Comparison of ENCODE assay signal across 28 cellular contexts in the genomic region with DNA sequence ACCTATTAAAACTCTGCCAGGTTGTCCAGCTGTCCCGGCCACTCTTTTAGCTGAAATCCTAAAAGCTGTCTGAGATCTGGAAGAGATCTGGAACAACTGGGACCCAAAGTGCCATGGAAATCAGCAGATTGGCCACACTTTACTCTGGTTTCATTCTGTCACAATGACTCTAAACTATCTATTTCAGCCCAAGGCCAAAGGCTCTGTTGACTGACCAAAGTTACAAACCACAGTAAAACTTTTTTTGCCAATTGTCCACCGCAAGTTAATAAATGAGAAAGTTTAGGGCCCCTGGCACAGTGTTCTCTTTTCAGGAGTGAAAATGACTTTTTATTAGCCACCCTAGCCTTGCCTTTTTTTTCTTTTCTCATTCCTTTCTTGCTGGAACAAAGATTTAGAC.
"Had no signal": no experiment of that assay in that cellular context is flagged by ENCODE, and none has a peak within 500 bp of the region (broad histone marks: within the 10 kb centered on the region; RNA-seq: fewer than 3 reads in every experiment).

No MANE protein-coding gene starts in this region.

- H3K4me3 Mint-ChIP-seq: activated CD4-positive, alpha-beta T cell treated with anti-CD3 and anti-CD28 coated beads, Interleukin-2, amount 10 ng/mL, durations not matched to agents 7 days and 5 days; activated CD8-positive, alpha-beta T cell treated with anti-CD3 and anti-CD28 coated beads for 36 hours; activated T-helper 1 cell treated with anti-CD3 and anti-CD28 coated beads, Interleukin-12 subunit alpha, Interleukin-12 subunit beta, Interleukin-2, Interleukin-4 antibody, amounts not matched to agents 30 ng/mL and 10 ng/mL and 1 ng/mL, durations not matched to agents 14 hours and 24 hours and 36 hours; mesothelial cell of epicardium; natural killer cell; stimulated activated naive CD8-positive, alpha-beta T cell treated with anti-CD3 and anti-CD28 coated beads, Interleukin-15, amount 100 ng/mL, for 72 hours had no signal

- ATAC-seq: activated CD8-positive, alpha-beta T cell treated with anti-CD3 and anti-CD28 coated beads for 36 hours; activated naive CD4-positive, alpha-beta T cell treated with anti-CD3 and anti-CD28 coated beads, Interleukin-2, amount 50 U/mL, for 72 hours; heart right ventricle; natural killer cell; psoas muscle; right cardiac atrium; stimulated activated naive CD8-positive, alpha-beta T cell treated with anti-CD3 and anti-CD28 coated beads, Interleukin-15, amount 100 ng/mL, for 72 hours had no signal

- H3K27me3 ChIP-seq: breast epithelium, esophagus squamous epithelium, heart right ventricle, neutrophil, ovary, suprapubic skin, transverse colon had no signal

- H3K4me3 ChIP-seq: breast epithelium, coronary artery, esophagus squamous epithelium, heart right ventricle, left ventricle myocardium inferior, ovary, psoas muscle, skin epidermis, suprapubic skin, transverse colon had no signal

- FAIRE-seq: kidney, TTC549, urothelium cell line had no signal

- DNase-seq: activated CD4-positive, alpha-beta T cell treated with anti-CD3 and anti-CD28 coated beads, Interleukin-2, amount 10 ng/mL, durations not matched to agents 7 days and 5 days; activated CD4-positive, CD25-positive, alpha-beta regulatory T cell treated with anti-CD3 and anti-CD28 coated beads, Interleukin-2, amount 50 U/mL, for 72 hours; activated CD8-positive, alpha-beta T cell treated with anti-CD3 and anti-CD28 coated beads for 36 hours; aorta; esophagus squamous epithelium; heart right ventricle; kidney; left ventricle myocardium inferior; mammary epithelial cell; natural killer cell; ovary; psoas muscle; right cardiac atrium; stimulated activated CD4-positive, alpha-beta T cell treated with anti-CD3 and anti-CD28 coated beads, Interleukin-1b, Interleukin-23, amount 100 ng/mL, for 48 hours; stimulated activated naive CD8-positive, alpha-beta T cell treated with anti-CD3 and anti-CD28 coated beads, Interleukin-15, amount 100 ng/mL, for 72 hours; T-helper 1 cell; transverse colon; WERI-Rb-1 had no signal

- H3K27ac ChIP-seq: breast epithelium, coronary artery, esophagus squamous epithelium, heart right ventricle, left ventricle myocardium inferior, neutrophil, ovary, psoas muscle, skin epidermis, suprapubic skin, transverse colon, WERI-Rb-1 had no signal

- H3K9me3 ChIP-seq: breast epithelium, esophagus squamous epithelium, neutrophil, ovary, psoas muscle, suprapubic skin, transverse colon had no signal

- H3K4me1 ChIP-seq: breast epithelium, heart right ventricle, left ventricle myocardium inferior, psoas muscle, suprapubic skin, transverse colon had no signal

- H3K4me1 Mint-ChIP-seq: activated CD4-positive, alpha-beta T cell treated with anti-CD3 and anti-CD28 coated beads, Interleukin-2, amount 10 ng/mL, durations not matched to agents 7 days and 5 days; mesothelial cell of epicardium; natural killer cell had no signal

- H3K36me3 ChIP-seq: breast epithelium, esophagus squamous epithelium, heart right ventricle, left ventricle myocardium inferior, neutrophil, ovary, suprapubic skin, transverse colon, WERI-Rb-1 had no signal

- H3K36me3 Mint-ChIP-seq: natural killer cell had no signal

- H3K9me3 Mint-ChIP-seq: activated CD4-positive, alpha-beta T cell treated with anti-CD3 and anti-CD28 coated beads, Interleukin-2, amount 10 ng/mL, durations not matched to agents 7 days and 5 days; activated CD8-positive, alpha-beta T cell treated with anti-CD3 and anti-CD28 coated beads for 36 hours; natural killer cell had no signal

- H3K27ac Mint-ChIP-seq: activated CD4-positive, alpha-beta T cell treated with anti-CD3 and anti-CD28 coated beads, Interleukin-2, amount 10 ng/mL, durations not matched to agents 7 days and 5 days; activated CD8-positive, alpha-beta T cell treated with anti-CD3 and anti-CD28 coated beads for 36 hours; activated naive CD4-positive, alpha-beta T cell treated with anti-CD3 and anti-CD28 coated beads, Interleukin-2, amount 50 U/mL, for 72 hours; activated T-helper 1 cell treated with anti-CD3 and anti-CD28 coated beads, Interleukin-12 subunit alpha, Interleukin-12 subunit beta, Interleukin-2, Interleukin-4 antibody, amounts not matched to agents 30 ng/mL and 10 ng/mL and 1 ng/mL, durations not matched to agents 14 hours and 24 hours and 36 hours; mesothelial cell of epicardium; natural killer cell; stimulated activated naive CD8-positive, alpha-beta T cell treated with anti-CD3 and anti-CD28 coated beads, Interleukin-15, amount 100 ng/mL, for 72 hours had no signal
